ENCODE assay signal across 10 cellular contexts in genomic region chr2:202113571-202114142, GRCh38. TPM values are rescaled to one million over a fixed set of nuclear protein-coding genes. Genes with fewer than 3 reads are reported as not detected.
A peak's percentile ranks its signal among the peaks of the same experiment; 100 is the strongest.
DNase-seq lines count a peak whose midpoint lies in the region; ATAC-seq and TF ChIP-seq lines count a peak whose summit lies in the region.
"Had no signal": no experiment of that assay in that cellular context is flagged by ENCODE, and none has a peak within 500 bp of the region (broad histone marks: within the 10 kb centered on the region; RNA-seq: fewer than 3 reads in every experiment).

No MANE protein-coding gene starts in this region.

- peak overlapping the region; percentile 43; the same call in 1 of the 2 replicates for H2AFZ ChIP-seq in PC-3 (ENCODE audit: low read length)

- H3K27me3 ChIP-seq in BE2C (no peaks in the 10 kb centered on the region), PC-3 (ENCODE audit: low read length) (no peaks in the 10 kb centered on the region)

- no peak for TF ChIP-seq CTCF in BE2C (IDR thresholded peaks at IDR 0.05; ENCODE audit: low read depth, low read length)
- no peak for TF ChIP-seq CTCF in PC-3 (conservative IDR thresholded peaks at IDR 0.05; ENCODE audit: low read depth, low read length)
- no peak for TF ChIP-seq CTCF in fibroblast of villous mesenchyme (IDR thresholded peaks at IDR 0.05; ENCODE audit: insufficient read depth, low read depth, low read length)

- DNase-seq in BE2C (peak; percentile 50), GM04504 (ENCODE audit: low read depth) (peak; percentile 56), PC-3 (peak; percentile 56), fibroblast of villous mesenchyme (ENCODE audit: low read depth) (peak; percentile 60), dermis blood vessel endothelial cell (no peak), COLO668 (lab: John Stamatoyannopoulos, UW; ENCODE audit: unreplicated experiment) (no peak)
- DNase-seq: activated CD4-positive, alpha-beta T cell treated with anti-CD3 and anti-CD28 coated beads, Interleukin-2, amount 10 ng/mL, durations not matched to agents 24 days and 14 days; activated gamma-delta T cell treated with Interleukin-2 at 50 U/mL for 16 hours had no signal

- POLR2A ChIA-PET in PC-3 (lab: Charles Lee; ENCODE audit: unreplicated experiment) = no interaction called here

- intact Hi-C loops in PC-3 (cut with micrococcal nuclease) = no loop called here

- BruUV-seq in PC-3 (replicated peaks; lab: Mats Ljungman, UMichigan) = no TSS peak

- H3K9me2 ChIP-seq in PC-3 (replicated peaks; ENCODE audit: low read length) = no peaks in the 10 kb centered on the region

- ATAC-seq in PC-3 (peak; percentile 53; the same call in 1 of the 2 replicates), HG02885 (IDR thresholded peaks at IDR 0.05; ENCODE audit: poor library complexity, unreplicated experiment) (no peak), GM21528 (IDR thresholded peaks at IDR 0.05; ENCODE audit: low FRiP score, unreplicated experiment) (no peak)

- no peaks in the 10 kb centered on the region for H3K79me2 ChIP-seq in PC-3 (ENCODE audit: low read length)

- no peaks in the 10 kb centered on the region for H4K20me1 ChIP-seq in PC-3 (ENCODE audit: low read length)

- peaks cover 29% of the 10 kb centered on the region for H3K4me1 ChIP-seq in BE2C
- peaks cover 33% of the 10 kb centered on the region for H3K4me1 ChIP-seq in PC-3 (ENCODE audit: insufficient read depth, low read length)

- H3K9me3 ChIP-seq in BE2C (no peaks in the 10 kb centered on the region), PC-3 (ENCODE audit: low read length) (no peaks in the 10 kb centered on the region)

- H3K4me3 ChIP-seq in BE2C (ENCODE audit: low read depth, low read length) (peak overlapping the region; percentile 2; the same call in 1 of the 2 replicates), PC-3 (ENCODE audit: low read length) (peak overlapping the region; percentile 13; the same call in 1 of the 2 replicates), fibroblast of villous mesenchyme (ENCODE audit: low read depth, low read length) (no peak overlapping the region)

- CTCF ChIA-PET in PC-3 (lab: Charles Lee) = interaction anchor here (0.5 kb wide), 1 partner anchor 54 kb away, joined by 4 read pairs; no protein-coding TSS in a partner anchor

- H3K27ac ChIP-seq in PC-3 (ENCODE audit: low read length) = peak overlapping the region; percentile 33

- peak overlapping the region; percentile 52 for H3K4me2 ChIP-seq in PC-3 (ENCODE audit: low read length)

- H3F3A ChIP-seq in PC-3 (ENCODE audit: low read length, unreplicated experiment) = no peaks in the 10 kb centered on the region

- no peak overlapping the region for H3K9ac ChIP-seq in PC-3 (ENCODE audit: low read length)

- H3K36me3 ChIP-seq in BE2C (no peaks in the 10 kb centered on the region), PC-3 (ENCODE audit: low read depth, low read length) (no peaks in the 10 kb centered on the region)

RNA-seq across cellular contexts. Expression of gene KIAA2012, which starts 40.6 kb away (rescaled TPM):
- polyA plus RNA-seq in BE2C (2012; ENCODE audit: insufficient read depth, insufficient read length, low read depth) = 0.43 TPM
- total RNA-seq in PC-3 (2014; rRNA removed) (not detected in 2 replicates), fibroblast of villous mesenchyme (under 0.01 TPM in 2 replicates), dermis blood vessel endothelial cell (not detected in 2 replicates)
- total RNA-seq: activated CD4-positive, alpha-beta T cell treated with anti-CD3 and anti-CD28 coated beads, Interleukin-2, amount 10 ng/mL, durations not matched to agents 24 days and 14 days had no signal

Comparison
In these comparisons a context has a peak if more than half of its experiments do, and no peak if none do; other contexts are left out.
1. DNase-seq: peak in BE2C (single experiment), GM04504 (single experiment), PC-3 (single experiment) and fibroblast of villous mesenchyme (single experiment); none in dermis blood vessel endothelial cell (single experiment) and COLO668 (single experiment).